ENCODE assay signal across 20 cellular contexts in genomic region chr1:168629466-168629865, GRCh38. TPM values are rescaled to one million over a fixed set of nuclear protein-coding genes. Genes with fewer than 3 reads are reported as not detected.
"Had no signal": no experiment of that assay in that cellular context is flagged by ENCODE, and none has a peak within 500 bp of the region (broad histone marks: within the 10 kb centered on the region; RNA-seq: fewer than 3 reads in every experiment).

No MANE protein-coding gene starts in this region.

- FAIRE-seq: islet of Langerhans, small intestine had no signal

- H3K9me3 ChIP-seq: heart left ventricle, neutrophil, ovary, stomach, suprapubic skin, tibial nerve had no signal

- H3K27me3 ChIP-seq: heart left ventricle, neutrophil, ovary, stomach, tibial nerve had no signal

- H3K4me1 ChIP-seq: heart left ventricle, suprapubic skin, tibial nerve had no signal

- ATAC-seq: right cardiac atrium; stimulated activated memory B cell treated with anti-CD40 and anti-IgM and Interleukin-4, amounts not matched to agents 10 μg/mL and 1 μg/mL and 100 μg/mL, for 72 hours had no signal

- H3K36me3 ChIP-seq: heart left ventricle, neutrophil, ovary, stomach, suprapubic skin, tibial nerve had no signal

- H3K4me3 ChIP-seq: heart left ventricle, ovary, stomach, suprapubic skin, tibial nerve had no signal

- DNase-seq: activated CD4-positive, CD25-positive, alpha-beta regulatory T cell; activated naive CD4-positive, alpha-beta T cell treated with Interleukin-2 at 50 U/mL for 16 hours; activated naive CD8-positive, alpha-beta T cell treated with anti-CD3 and anti-CD28 coated beads, Interleukin-2, amount 10 ng/mL, durations not matched to agents 7 days and 5 days; amygdala; effector CD8-positive, alpha-beta T cell; heart left ventricle; left cardiac atrium; ovary; right cardiac atrium; small intestine; stomach had no signal

- H3K27ac ChIP-seq: heart left ventricle, neutrophil, ovary, stomach, suprapubic skin, tibial nerve had no signal

RNA-seq across cellular contexts. Expression of gene XCL1, which starts 53.1 kb away (rescaled TPM):
- total RNA-seq: esophagus mucosa, myocyte, pulmonary artery endothelial cell, stomach, suprapubic skin, urinary bladder had no signal
